In the genomic region with DNA sequence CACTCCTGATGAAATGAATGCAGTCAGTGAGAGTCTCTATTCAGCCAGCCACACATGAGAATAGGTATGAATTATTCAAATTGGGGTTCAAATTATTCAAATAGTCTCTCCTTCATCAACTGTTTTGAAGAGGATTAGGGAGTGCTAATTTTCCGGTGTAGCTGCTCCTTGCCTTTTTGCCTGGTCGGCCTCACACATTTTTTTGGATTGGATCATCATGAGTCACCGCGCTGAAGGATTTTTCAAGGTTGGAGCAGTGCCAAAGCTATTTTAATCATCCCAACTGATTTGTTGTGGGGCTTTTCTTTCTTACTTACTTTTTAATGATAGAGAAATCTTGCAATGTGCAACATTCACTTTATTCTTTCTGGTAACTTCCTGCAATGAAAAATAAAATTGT, we compare ENCODE assay signal across 1 cellular context.
TF ChIP-seq lines count a peak whose summit lies in the region.

No MANE protein-coding gene starts in this region.

TF ChIP-seq in SK-N-SH, 30 proteins besides CTCF, POLR2A, EP300 and RAD21 (continued from another document):
- peak; percentile 61; the same call in 1 of the 2 replicates for TF ChIP-seq TEAD4 (IDR thresholded peaks at IDR 0.05; ENCODE audit: borderline replicate concordance, insufficient read depth)
- TF ChIP-seq, protein P1, sequence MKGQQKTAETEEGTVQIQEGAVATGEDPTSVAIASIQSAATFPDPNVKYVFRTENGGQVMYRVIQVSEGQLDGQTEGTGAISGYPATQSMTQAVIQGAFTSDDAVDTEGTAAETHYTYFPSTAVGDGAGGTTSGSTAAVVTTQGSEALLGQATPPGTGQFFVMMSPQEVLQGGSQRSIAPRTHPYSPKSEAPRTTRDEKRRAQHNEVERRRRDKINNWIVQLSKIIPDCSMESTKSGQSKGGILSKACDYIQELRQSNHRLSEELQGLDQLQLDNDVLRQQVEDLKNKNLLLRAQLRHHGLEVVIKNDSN (IDR thresholded peaks at IDR 0.05; ENCODE audit: borderline replicate concordance, low read depth): no peak
- TF ChIP-seq, protein P2, sequence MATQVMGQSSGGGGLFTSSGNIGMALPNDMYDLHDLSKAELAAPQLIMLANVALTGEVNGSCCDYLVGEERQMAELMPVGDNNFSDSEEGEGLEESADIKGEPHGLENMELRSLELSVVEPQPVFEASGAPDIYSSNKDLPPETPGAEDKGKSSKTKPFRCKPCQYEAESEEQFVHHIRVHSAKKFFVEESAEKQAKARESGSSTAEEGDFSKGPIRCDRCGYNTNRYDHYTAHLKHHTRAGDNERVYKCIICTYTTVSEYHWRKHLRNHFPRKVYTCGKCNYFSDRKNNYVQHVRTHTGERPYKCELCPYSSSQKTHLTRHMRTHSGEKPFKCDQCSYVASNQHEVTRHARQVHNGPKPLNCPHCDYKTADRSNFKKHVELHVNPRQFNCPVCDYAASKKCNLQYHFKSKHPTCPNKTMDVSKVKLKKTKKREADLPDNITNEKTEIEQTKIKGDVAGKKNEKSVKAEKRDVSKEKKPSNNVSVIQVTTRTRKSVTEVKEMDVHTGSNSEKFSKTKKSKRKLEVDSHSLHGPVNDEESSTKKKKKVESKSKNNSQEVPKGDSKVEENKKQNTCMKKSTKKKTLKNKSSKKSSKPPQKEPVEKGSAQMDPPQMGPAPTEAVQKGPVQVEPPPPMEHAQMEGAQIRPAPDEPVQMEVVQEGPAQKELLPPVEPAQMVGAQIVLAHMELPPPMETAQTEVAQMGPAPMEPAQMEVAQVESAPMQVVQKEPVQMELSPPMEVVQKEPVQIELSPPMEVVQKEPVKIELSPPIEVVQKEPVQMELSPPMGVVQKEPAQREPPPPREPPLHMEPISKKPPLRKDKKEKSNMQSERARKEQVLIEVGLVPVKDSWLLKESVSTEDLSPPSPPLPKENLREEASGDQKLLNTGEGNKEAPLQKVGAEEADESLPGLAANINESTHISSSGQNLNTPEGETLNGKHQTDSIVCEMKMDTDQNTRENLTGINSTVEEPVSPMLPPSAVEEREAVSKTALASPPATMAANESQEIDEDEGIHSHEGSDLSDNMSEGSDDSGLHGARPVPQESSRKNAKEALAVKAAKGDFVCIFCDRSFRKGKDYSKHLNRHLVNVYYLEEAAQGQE (IDR thresholded peaks at IDR 0.05; ENCODE audit: low read depth, low read length): no peak
- TF ChIP-seq EZH2phosphoT487 (IDR thresholded peaks at IDR 0.05; ENCODE audit: borderline replicate concordance, low read depth): no peak
- no peak for TF ChIP-seq ELF1 (IDR thresholded peaks at IDR 0.05)
- peak; percentile 43; the same call in 1 of the 2 replicates for TF ChIP-seq POLR2AphosphoS5 (IDR thresholded peaks at IDR 0.05; ENCODE audit: low read depth, low read length)
- no peak for TF ChIP-seq SIN3A (IDR thresholded peaks at IDR 0.05; ENCODE audit: borderline replicate concordance, low read depth, low read length)
- peak; percentile 96 for TF ChIP-seq NFIC (IDR thresholded peaks at IDR 0.05; ENCODE audit: borderline replicate concordance)
- no peak for TF ChIP-seq GABPA (IDR thresholded peaks at IDR 0.05; ENCODE audit: low read depth)
- no peak for TF ChIP-seq YY1 (IDR thresholded peaks at IDR 0.05; ENCODE audit: low read depth)
TF ChIP-seq in SK-N-SH: peak in this region for 10.
